In genomic region chr12:109173443-109174240, GRCh38 we compare ENCODE assay signal across 21 cellular contexts. TPM values are rescaled to one million over a fixed set of nuclear protein-coding genes. Genes with fewer than 3 reads are reported as not detected.
DNase-seq lines count a peak whose midpoint lies in the region; ATAC-seq, FAIRE-seq and TF ChIP-seq lines count a peak whose summit lies in the region.
"Had no signal": no experiment of that assay in that cellular context is flagged by ENCODE, and none has a peak within 500 bp of the region (broad histone marks: within the 10 kb centered on the region; RNA-seq: fewer than 3 reads in every experiment).

No MANE protein-coding gene starts in this region.

- TF ChIP-seq RAD21 in K562 (CRISPR knock-in tag; conservative IDR thresholded peaks at IDR 0.05 in 1 of 2, IDR thresholded peaks at IDR 0.05 in 1 of 2): 0 out of 4 replicates have a peak, but pooled peaks of 1 of the 2 experiments have one; percentile 8

- no peaks in the 10 kb centered on the region for H3K9me3 ChIP-seq in K562 (replicated peaks; ENCODE audit: control insufficient read depth, insufficient read depth, low read depth, low read length)
- no peaks in the 10 kb centered on the region for H3K9me3 ChIP-seq in right lobe of liver
- H3K9me3 ChIP-seq in stomach smooth muscle (ENCODE audit: control insufficient read depth in 2 of 2, low read length in 2 of 2): no peaks in the 10 kb centered on the region
- H3K9me3 ChIP-seq: A549, Caco-2 had no signal

- peak; percentile 56; the same call in 1 of the 2 replicates for TF ChIP-seq EP300 in K562 (IDR thresholded peaks at IDR 0.05; ENCODE audit: low read length)

- TF ChIP-seq POLR2A in K562 (conservative IDR thresholded peaks at IDR 0.05): no peak
- no peak for TF ChIP-seq POLR2A in right lobe of liver (IDR thresholded peaks at IDR 0.05)

- peak overlapping the region; percentile 22 to 77; a peak in 3 of 4 replicates for H3K9ac ChIP-seq in K562 (ENCODE audit: insufficient read depth in 1 of 2, low read depth in 2 of 2, low read length in 2 of 2)
- no peak overlapping the region for H3K9ac ChIP-seq in stomach smooth muscle (ENCODE audit: low read length in 2 of 2)

- peak; percentile 13 for DNase-seq in activated CD4-positive, alpha-beta T cell treated with anti-CD3 and anti-CD28 coated beads for 36 hours
- no peak for DNase-seq in activated CD4-positive, alpha-beta T cell treated with anti-CD3 and anti-CD28 coated beads for 48 hours
- DNase-seq in K562 (ENCODE audit: extremely low read depth in 1 of 4, low spot score in 3 of 4) (peak; percentile 36 to 52 (median 44)), right lobe of liver (no peak), NCI-H2171 (lab: John Stamatoyannopoulos, UW) (no peak), NCI-H187 treated with DMSO at 0.1 percent for 48 hours (lab: John Stamatoyannopoulos, UW) (no peak)
- no peak for DNase-seq in stimulated activated naive CD8-positive, alpha-beta T cell treated with anti-CD3 and anti-CD28 coated beads, Interleukin-15, amount 100 ng/mL, for 72 hours
- DNase-seq: AML-193; Caco-2; CD4-positive, alpha-beta T cell; GDM1; HFFc6 had no signal

- H3K27ac ChIP-seq in K562 (ENCODE audit: extremely low read depth, low read depth, low read length) (peak overlapping the region; percentile 1; the same call in 1 of the 3 replicates), right lobe of liver (no peak overlapping the region), stomach smooth muscle (ENCODE audit: low read length) (peak overlapping the region; percentile 24)
- H3K27ac ChIP-seq: 22Rv1, A549, C4-2B, HL-60 had no signal

- H2AFZ ChIP-seq in K562 (ENCODE audit: low read depth, low read length): peak overlapping the region; percentile 66
- H2AFZ ChIP-seq: GM23338 had no signal

- intact Hi-C loops in activated CD4-positive, alpha-beta T cell treated with anti-CD3 and anti-CD28 coated beads for 36 hours (cut with DNase I, micrococcal nuclease): no loop called here
- intact Hi-C loops in K562 (cut with micrococcal nuclease): no loop called here
- intact Hi-C loops in right lobe of liver (cut with DNase I): no loop called here

- peak overlapping the region; percentile 7; the same call in 1 of the 2 replicates for H3K4me2 ChIP-seq in K562 (ENCODE audit: insufficient read depth, low read length)
- H3K4me2 ChIP-seq: A549, GM23338 had no signal

- WGBS in K562 (ENCODE audit: insufficient coverage, low coverage, missing lambda C conversion rate): 23% methylated on average over 17 of the region's 17 CpGs
- WGBS in right lobe of liver (ENCODE audit: insufficient coverage, low coverage, low lambda C conversion rate, missing lambda C conversion rate): 89% methylated on average over 14 of the region's 17 CpGs

- POLR2A ChIA-PET in activated CD4-positive, alpha-beta T cell treated with anti-CD3 and anti-CD28 coated beads for 36 hours (lab: Charles Lee): no interaction called here
- POLR2A ChIA-PET in K562 (lab: Yijun Ruan, JAX): interaction anchor here (0.8 to 1.3 kb wide), 2 partner anchors 11 to 21 kb away, joined by 3 to 5 read pairs; no protein-coding TSS in a partner anchor

- no peaks in the 10 kb centered on the region for H3K4me1 Mint-ChIP-seq in activated CD4-positive, alpha-beta T cell treated with anti-CD3 and anti-CD28 coated beads for 36 hours
- no peaks in the 10 kb centered on the region for H3K4me1 Mint-ChIP-seq in stimulated activated naive CD8-positive, alpha-beta T cell treated with anti-CD3 and anti-CD28 coated beads, Interleukin-15, amount 100 ng/mL, for 72 hours
- H3K4me1 Mint-ChIP-seq: GM23338 had no signal

- in situ Hi-C loops in K562 (cut with MboI): no loop called here

- H3K27me3 ChIP-seq in K562 (ENCODE audit: control insufficient read depth in 2 of 2, insufficient read depth in 2 of 2, low read length in 2 of 2): peaks cover 0 to 8% of the 10 kb centered on the region in 2 experiments; a peak in 2 of 5 replicates
- H3K27me3 ChIP-seq in right lobe of liver: no peaks in the 10 kb centered on the region
- H3K27me3 ChIP-seq in stomach smooth muscle (ENCODE audit: control insufficient read depth in 1 of 2, insufficient read depth in 2 of 2, low read length in 2 of 2): no peaks in the 10 kb centered on the region

- H3K4me3 ChIP-seq in K562: no peak overlapping the region
- no peak overlapping the region for H3K4me3 ChIP-seq in right lobe of liver
- no peak overlapping the region for H3K4me3 ChIP-seq in stomach smooth muscle (ENCODE audit: low read length in 2 of 2)
- H3K4me3 ChIP-seq: A549, GM23338 had no signal

- no TSS peak for BruUV-seq in K562 (replicated peaks; lab: Mats Ljungman, UMichigan)

- no peaks in the 10 kb centered on the region for H3K9me1 ChIP-seq in K562 (ENCODE audit: control insufficient read depth, insufficient read depth, low read length)

- peak; percentile 69 for FAIRE-seq in K562 (lab: Jason Lieb, UNC)
- FAIRE-seq: A549, D721Med, H54 had no signal

- no peak for TF ChIP-seq CTCF in K562 (IDR thresholded peaks at IDR 0.05 in 2 of 3, conservative IDR thresholded peaks at IDR 0.05 in 1 of 3; ENCODE audit: insufficient read depth in 2 of 3, low read depth in 1 of 3, low read length in 3 of 3)
- no peak for TF ChIP-seq CTCF in right lobe of liver (IDR thresholded peaks at IDR 0.05)

- no peaks in the 10 kb centered on the region for H3K27me3 Mint-ChIP-seq in activated CD4-positive, alpha-beta T cell treated with anti-CD3 and anti-CD28 coated beads for 36 hours
- no peaks in the 10 kb centered on the region for H3K27me3 Mint-ChIP-seq in stimulated activated naive CD8-positive, alpha-beta T cell treated with anti-CD3 and anti-CD28 coated beads, Interleukin-15, amount 100 ng/mL, for 72 hours
- H3K27me3 Mint-ChIP-seq: CD4-positive, alpha-beta T cell had no signal

- H3K36me3 ChIP-seq in K562 (ENCODE audit: control insufficient read depth, insufficient read depth, low read length) (no peaks in the 10 kb centered on the region), right lobe of liver (peaks cover 0 to 97% (median 58%) of the 10 kb centered on the region in 4 donors), stomach smooth muscle (ENCODE audit: control insufficient read depth in 2 of 2, insufficient read depth in 2 of 2, low read length in 2 of 2) (peaks cover 40 to 63% of the 10 kb centered on the region in 2 donors)

- peaks cover 10% of the 10 kb centered on the region for H3K9me3 Mint-ChIP-seq in activated CD4-positive, alpha-beta T cell treated with anti-CD3 and anti-CD28 coated beads for 36 hours (ENCODE audit: low read depth)
- peaks cover 0 to 6% of the 10 kb centered on the region in 2 donors for H3K9me3 Mint-ChIP-seq in stimulated activated naive CD8-positive, alpha-beta T cell treated with anti-CD3 and anti-CD28 coated beads, Interleukin-15, amount 100 ng/mL, for 72 hours
- H3K9me3 Mint-ChIP-seq: CD4-positive, alpha-beta T cell had no signal

- H3K4me1 ChIP-seq in K562 (replicated peaks in 1 of 2; ENCODE audit: control insufficient read depth in 2 of 2, insufficient read depth in 2 of 2, low read length in 2 of 2): peaks cover 4 to 6% of the 10 kb centered on the region in 2 experiments; a peak in 3 of 5 replicates
- H3K4me1 ChIP-seq in right lobe of liver: no peaks in the 10 kb centered on the region
- peaks cover 16% of the 10 kb centered on the region for H3K4me1 ChIP-seq in stomach smooth muscle (ENCODE audit: control insufficient read depth, insufficient read depth, low read length)
- H3K4me1 ChIP-seq: A549, Caco-2 had no signal

- H3K27ac Mint-ChIP-seq in activated CD4-positive, alpha-beta T cell treated with anti-CD3 and anti-CD28 coated beads for 36 hours: no peak overlapping the region
- no peak overlapping the region for H3K27ac Mint-ChIP-seq in stimulated activated naive CD8-positive, alpha-beta T cell treated with anti-CD3 and anti-CD28 coated beads, Interleukin-15, amount 100 ng/mL, for 72 hours
- H3K27ac Mint-ChIP-seq: CD4-positive, alpha-beta T cell; GM23338; HFFc6 had no signal

- CTCF ChIA-PET in activated CD4-positive, alpha-beta T cell treated with anti-CD3 and anti-CD28 coated beads for 36 hours (lab: Charles Lee): no interaction called here
- CTCF ChIA-PET in K562 (lab: Yijun Ruan, JAX; ENCODE audit: low intra/inter-chr PET ratio): no interaction called here

- H3K4me3 Mint-ChIP-seq in activated CD4-positive, alpha-beta T cell treated with anti-CD3 and anti-CD28 coated beads for 36 hours: no peak overlapping the region
- H3K4me3 Mint-ChIP-seq in stimulated activated naive CD8-positive, alpha-beta T cell treated with anti-CD3 and anti-CD28 coated beads, Interleukin-15, amount 100 ng/mL, for 72 hours: no peak overlapping the region
- H3K4me3 Mint-ChIP-seq: CD4-positive, alpha-beta T cell; GM23338; HFFc6 had no signal

- ATAC-seq in activated CD4-positive, alpha-beta T cell treated with anti-CD3 and anti-CD28 coated beads for 36 hours: no peak
- ATAC-seq in K562: peak; percentile 83
- peak; percentile 16 to 54 (median 40) for ATAC-seq in right lobe of liver
- ATAC-seq in stimulated activated naive CD8-positive, alpha-beta T cell treated with anti-CD3 and anti-CD28 coated beads, Interleukin-15, amount 100 ng/mL, for 72 hours: no peak
- ATAC-seq: A549, GM23338, HCT116 had no signal

- H4K20me1 ChIP-seq in K562 (replicated peaks; ENCODE audit: control insufficient read depth, insufficient read depth, low read length): no peaks in the 10 kb centered on the region

- H3K36me3 Mint-ChIP-seq in activated CD4-positive, alpha-beta T cell treated with anti-CD3 and anti-CD28 coated beads for 36 hours (ENCODE audit: low read depth): peaks cover 38% of the 10 kb centered on the region

- H3K79me2 ChIP-seq in K562 (ENCODE audit: control insufficient read depth, insufficient read depth, low read length): no peaks in the 10 kb centered on the region

RNA-seq across cellular contexts. Expression of gene ACACB, which starts 57.3 kb away (rescaled TPM):
- total RNA-seq in activated CD4-positive, alpha-beta T cell treated with anti-CD3 and anti-CD28 coated beads for 36 hours: 10 to 100 TPM; 11.5 to 13.3 TPM
- total RNA-seq in K562 (2011; cell fraction: chromatin; rRNA removed; ENCODE audit: low replicate concordance): 4.3 and 5.0 TPM in 2 replicates
- total RNA-seq in K562 (2011; cell fraction: nucleolus; rRNA removed): 1.6 and 2.0 TPM in 2 replicates
- 3.2 TPM in 2 replicates for total RNA-seq in K562 (2011; cell fraction: nucleoplasm; rRNA removed)
- 1.5 and 2.5 TPM in 2 replicates for total RNA-seq in K562 (2014; rRNA removed)
- 0.62 and 0.77 TPM in 2 replicates for total RNA-seq in K562 (2014; rRNA removed; fragmentation: Illumina TruSeq; extraction: Trizol)
- total RNA-seq in K562 (2015; rRNA removed; fragmentation: Illumina TruSeq; extraction: Trizol): 1.1 and 1.6 TPM in 2 replicates
- total RNA-seq in K562 (2021): 2.5 and 2.8 TPM in 2 replicates
- 0.10 and 0.32 TPM in 2 replicates for polyA plus RNA-seq in K562 (2011; rRNA removed)
- polyA plus RNA-seq in K562 (2011; cell fraction: cytosol; rRNA removed): 0.25 and 0.48 TPM in 2 replicates
- 0.49 and 0.53 TPM in 2 replicates for polyA plus RNA-seq in K562 (2011; cell fraction: nucleus; rRNA removed)
- 3.0 and 7.8 TPM in 2 replicates for polyA plus RNA-seq in K562 (2012)
- 0.83 and 0.87 TPM in 2 replicates for polyA plus RNA-seq in K562 (2014; fragmentation: Illumina TruSeq; extraction: Trizol)
- under 1 TPM; 0.10 to 0.18 TPM for polyA plus RNA-seq in K562 (2014; fragmentation: Nextera tagmentation; extraction: Ambion mirVana)
- 0.31 and 1.3 TPM in 2 replicates for polyA plus RNA-seq in K562 (2014; rRNA removed)
- polyA minus RNA-seq in K562 (2011; rRNA and poly(A)+ RNA removed): 0.60 and 1.6 TPM in 2 replicates
- 0.10 TPM in 1 of 2 replicates, not detected in the other for polyA minus RNA-seq in K562 (2011; cell fraction: cytosol; rRNA and poly(A)+ RNA removed)
- 1.1 TPM in 2 replicates for polyA minus RNA-seq in K562 (2011; cell fraction: nucleus; rRNA and poly(A)+ RNA removed)
- 100 to 1,000 TPM; 107 to 237 (median 187) TPM for total RNA-seq in right lobe of liver

Comparison
In these comparisons a context has a peak if more than half of its experiments do, and no peak if none do; other contexts are left out.
1. DNase-seq: peak in activated CD4-positive, alpha-beta T cell treated with anti-CD3 and anti-CD28 coated beads for 36 hours (single experiment) and K562 (4 of 4); none in activated CD4-positive, alpha-beta T cell treated with anti-CD3 and anti-CD28 coated beads for 48 hours (single experiment), right lobe of liver (0 of 3), NCI-H2171 (single experiment), stimulated activated naive CD8-positive, alpha-beta T cell treated with anti-CD3 and anti-CD28 coated beads, Interleukin-15, amount 100 ng/mL, for 72 hours (0 of 2) and NCI-H187 treated with DMSO at 0.1 percent for 48 hours (single experiment).
2. ATAC-seq: peak in K562 (single experiment) and right lobe of liver (4 of 4); none in activated CD4-positive, alpha-beta T cell treated with anti-CD3 and anti-CD28 coated beads for 36 hours (single experiment) and stimulated activated naive CD8-positive, alpha-beta T cell treated with anti-CD3 and anti-CD28 coated beads, Interleukin-15, amount 100 ng/mL, for 72 hours (single experiment).
3. H3K27ac ChIP-seq: peak in K562 (single experiment) and stomach smooth muscle (single experiment); none in right lobe of liver (0 of 3).
4. H3K9ac ChIP-seq: peak in K562 (2 of 2); none in stomach smooth muscle (0 of 2).
5. RNA of gene ACACB, which starts 57.3 kb away (total RNA-seq): 107 to 237 TPM in right lobe of liver; 11.5 to 13.3 TPM in activated CD4-positive, alpha-beta T cell treated with anti-CD3 and anti-CD28 coated beads for 36 hours and 0.62 to 5.0 TPM in K562; every median in the first group is over 4 times any median in the second.